28 cellular contexts compared by ENCODE assay signal in genomic region chrX:40622741-40623536, GRCh38. TPM values are rescaled to one million over a fixed set of nuclear protein-coding genes. Genes with fewer than 3 reads are reported as not detected.
"Had no signal": no experiment of that assay in that cellular context is flagged by ENCODE, and none has a peak within 500 bp of the region (broad histone marks: within the 10 kb centered on the region; RNA-seq: fewer than 3 reads in every experiment).

MPC1L (plus strand) TSS chrX:40623428; CDS start chrX:40623566, 138 bp downstream.

- H3K27me3 ChIP-seq: esophagus squamous epithelium, hepatocyte had no signal

- FAIRE-seq: bronchial epithelial cell, islet of Langerhans had no signal

- H3K4me3 Mint-ChIP-seq: activated B cell treated with CpG ODN at 0.5 μM for 24 hours; activated CD4-positive, alpha-beta memory T cell treated with anti-CD3 and anti-CD28 coated beads for 36 hours; activated T-helper 1 cell treated with anti-CD3 and anti-CD28 coated beads, Interleukin-12 subunit alpha, Interleukin-12 subunit beta, Interleukin-2, Interleukin-4 antibody, amounts not matched to agents 30 ng/mL and 10 ng/mL and 1 ng/mL, durations not matched to agents 14 hours and 24 hours and 36 hours; dendritic cell treated with granulocyte-macrophage colony-stimulating factor and Interleukin-4, amounts not matched to agents 40 ng/mL and 50 ng/mL, for 4 days; mesothelial cell of epicardium; nephron progenitor cell; stimulated activated naive CD8-positive, alpha-beta T cell treated with anti-CD3 and anti-CD28 coated beads, Interleukin-15, amount 100 ng/mL, for 72 hours; T-helper 2 cell treated with Interferon-gamma antibody and Interleukin-4, amounts not matched to agents 5 μg/mL and 100 μg/mL, for 36 hours had no signal

- H3K27ac ChIP-seq: esophagus squamous epithelium, hepatocyte, left lung, right atrium auricular region, skin epidermis had no signal

- H3K27ac Mint-ChIP-seq: activated B cell treated with CpG ODN at 0.5 μM for 24 hours; activated CD4-positive, alpha-beta memory T cell treated with anti-CD3 and anti-CD28 coated beads for 36 hours; activated naive CD4-positive, alpha-beta T cell treated with anti-CD3 and anti-CD28 coated beads, Interleukin-2, amount 50 U/mL, for 72 hours; activated T-helper 1 cell treated with anti-CD3 and anti-CD28 coated beads, Interleukin-12 subunit alpha, Interleukin-12 subunit beta, Interleukin-2, Interleukin-4 antibody, amounts not matched to agents 30 ng/mL and 10 ng/mL and 1 ng/mL, durations not matched to agents 14 hours and 24 hours and 36 hours; dendritic cell treated with granulocyte-macrophage colony-stimulating factor and Interleukin-4, amounts not matched to agents 40 ng/mL and 50 ng/mL, for 4 days; mesothelial cell of epicardium; nephron progenitor cell; progenitor cell of endocrine pancreas; stimulated activated naive CD8-positive, alpha-beta T cell treated with anti-CD3 and anti-CD28 coated beads, Interleukin-15, amount 100 ng/mL, for 72 hours; T-helper 2 cell treated with Interferon-gamma antibody and Interleukin-4, amounts not matched to agents 5 μg/mL and 100 μg/mL, for 36 hours had no signal

- H3K79me2 ChIP-seq: hepatocyte had no signal

- H3K4me3 ChIP-seq: esophagus squamous epithelium, hepatocyte, left lung, right atrium auricular region, skin epidermis had no signal

- H2AFZ ChIP-seq: hepatocyte had no signal

- H3K36me3 ChIP-seq: right atrium auricular region had no signal

- H3K4me2 ChIP-seq: hepatocyte had no signal

- H3K9me3 ChIP-seq: esophagus squamous epithelium, left lung, right atrium auricular region had no signal

- ATAC-seq: activated naive CD4-positive, alpha-beta T cell treated with anti-CD3 and anti-CD28 coated beads, Interleukin-2, amount 50 U/mL, for 72 hours; left lung; stimulated activated naive CD8-positive, alpha-beta T cell treated with anti-CD3 and anti-CD28 coated beads, Interleukin-15, amount 100 ng/mL, for 72 hours had no signal

- H3K27me3 Mint-ChIP-seq: activated B cell treated with CpG ODN at 0.5 μM for 24 hours; activated CD4-positive, alpha-beta memory T cell treated with anti-CD3 and anti-CD28 coated beads for 36 hours; dendritic cell treated with granulocyte-macrophage colony-stimulating factor and Interleukin-4, amounts not matched to agents 40 ng/mL and 50 ng/mL, for 4 days; progenitor cell of endocrine pancreas; stimulated activated naive CD8-positive, alpha-beta T cell treated with anti-CD3 and anti-CD28 coated beads, Interleukin-15, amount 100 ng/mL, for 72 hours had no signal

- H3K4me1 Mint-ChIP-seq: activated B cell treated with CpG ODN at 0.5 μM for 24 hours; mesothelial cell of epicardium; stimulated activated naive CD8-positive, alpha-beta T cell treated with anti-CD3 and anti-CD28 coated beads, Interleukin-15, amount 100 ng/mL, for 72 hours had no signal

- H3K4me1 ChIP-seq: esophagus squamous epithelium, left lung, right atrium auricular region had no signal

- H3K9me3 Mint-ChIP-seq: activated B cell treated with CpG ODN at 0.5 μM for 24 hours; activated CD4-positive, alpha-beta memory T cell treated with anti-CD3 and anti-CD28 coated beads for 36 hours; activated naive CD4-positive, alpha-beta T cell treated with anti-CD3 and anti-CD28 coated beads, Interleukin-2, amount 50 U/mL, for 72 hours; activated T-helper 1 cell treated with anti-CD3 and anti-CD28 coated beads, Interleukin-12 subunit alpha, Interleukin-12 subunit beta, Interleukin-2, Interleukin-4 antibody, amounts not matched to agents 30 ng/mL and 10 ng/mL and 1 ng/mL, durations not matched to agents 14 hours and 24 hours and 36 hours; stimulated activated naive CD8-positive, alpha-beta T cell treated with anti-CD3 and anti-CD28 coated beads, Interleukin-15, amount 100 ng/mL, for 72 hours; T-helper 2 cell treated with Interferon-gamma antibody and Interleukin-4, amounts not matched to agents 5 μg/mL and 100 μg/mL, for 36 hours had no signal

- DNase-seq: activated B cell treated with CpG ODN at 0.5 μM for 24 hours; activated CD4-positive, alpha-beta memory T cell treated with anti-CD3 and anti-CD28 coated beads for 36 hours; activated CD4-positive, alpha-beta T cell treated with anti-CD3 and anti-CD28 coated beads for 4 hours; activated gamma-delta T cell treated with Interleukin-2 at 50 U/mL for 16 hours; activated T-cell treated with anti-CD3 and anti-CD28 coated beads for 4 hours; effector CD8-positive, alpha-beta T cell; esophagus squamous epithelium; nephron progenitor cell; stimulated activated CD4-positive, alpha-beta T cell treated with anti-CD3 and anti-CD28 coated beads, Interleukin-15, amount 100 ng/mL, for 24 hours; stimulated activated CD4-positive, alpha-beta T cell treated with anti-CD3 and anti-CD28 coated beads, Interleukin-2, amount 100 ng/mL, for 48 hours; stimulated activated naive CD8-positive, alpha-beta T cell treated with anti-CD3 and anti-CD28 coated beads, Interleukin-15, amount 100 ng/mL, for 72 hours had no signal

- H3K36me3 Mint-ChIP-seq: activated CD4-positive, alpha-beta memory T cell treated with anti-CD3 and anti-CD28 coated beads for 36 hours; activated naive CD4-positive, alpha-beta T cell treated with anti-CD3 and anti-CD28 coated beads, Interleukin-2, amount 50 U/mL, for 72 hours had no signal

RNA-seq across cellular contexts. Expression of gene MPC1L, which starts in this region (rescaled TPM):
- total RNA-seq: activated B cell treated with CpG ODN at 0.5 μM for 24 hours; activated CD4-positive, alpha-beta memory T cell treated with anti-CD3 and anti-CD28 coated beads for 36 hours; activated naive CD4-positive, alpha-beta T cell treated with anti-CD3 and anti-CD28 coated beads, Interleukin-2, amount 50 U/mL, for 72 hours; activated T-helper 1 cell treated with anti-CD3 and anti-CD28 coated beads, Interleukin-12 subunit alpha, Interleukin-12 subunit beta, Interleukin-2, Interleukin-4 antibody, amounts not matched to agents 30 ng/mL and 10 ng/mL and 1 ng/mL, durations not matched to agents 14 hours and 24 hours and 36 hours; bronchial epithelial cell; cerebellum; esophagus squamous epithelium; fibroblast of villous mesenchyme; hepatocyte; left lung; lung microvascular endothelial cell; mesothelial cell of epicardium; omental fat pad; progenitor cell of endocrine pancreas; right atrium auricular region; urinary bladder had no signal
- polyA plus RNA-seq: hepatocyte, urinary bladder had no signal
